In the genomic region with DNA sequence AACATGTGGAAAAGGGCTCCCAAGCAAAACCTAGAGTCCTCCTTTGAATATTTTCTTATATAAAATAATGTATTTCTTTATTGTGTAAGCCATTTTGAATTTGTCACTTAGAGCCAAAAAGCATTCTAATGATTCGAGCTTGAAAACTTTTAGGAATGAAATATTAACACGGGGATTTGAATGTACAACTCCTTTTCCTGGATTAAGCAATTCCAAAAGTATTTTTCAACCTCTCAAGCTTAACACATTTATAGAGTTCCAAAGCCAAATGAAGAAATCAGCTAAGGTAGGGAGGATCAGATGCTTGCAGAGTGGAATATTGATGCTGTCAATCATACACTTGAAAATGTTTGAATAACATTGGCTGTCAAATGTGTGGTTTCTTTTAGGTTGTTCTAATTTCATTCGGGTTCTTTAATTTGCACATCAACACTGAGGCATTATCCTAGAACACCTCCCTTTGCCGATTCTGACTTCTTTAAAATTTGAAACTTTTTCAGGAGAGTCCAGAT, we compare ENCODE assay signal across 16 cellular contexts.
"Had no signal": no experiment of that assay in that cellular context is flagged by ENCODE, and none has a peak within 500 bp of the region (broad histone marks: within the 10 kb centered on the region; RNA-seq: fewer than 3 reads in every experiment).

No MANE protein-coding gene starts in this region.

- ATAC-seq: esophagus mucosa, left lobe of liver, right lobe of liver had no signal

- H3K9me3 ChIP-seq: right lobe of liver, stomach had no signal

- H3K4me3 ChIP-seq: right lobe of liver, stomach had no signal

- H3K27ac ChIP-seq: brain microvascular endothelial cell, right lobe of liver, stomach had no signal

- H3K27me3 ChIP-seq: brain microvascular endothelial cell, right lobe of liver, stomach had no signal

- DNase-seq: activated CD4-positive, alpha-beta memory T cell treated with anti-CD3 and anti-CD28 coated beads, Interleukin-2, amount 10 ng/mL, durations not matched to agents 7 days and 5 days; activated CD4-positive, CD25-positive, alpha-beta regulatory T cell; activated naive CD4-positive, alpha-beta T cell treated with Interleukin-2 at 50 U/mL for 16 hours; activated naive CD8-positive, alpha-beta T cell treated with anti-CD3 and anti-CD28 coated beads, Interleukin-2, amount 10 ng/mL, durations not matched to agents 7 days and 5 days; brain microvascular endothelial cell; effector CD8-positive, alpha-beta T cell; hippocampal formation; islet precursor cell; mammary epithelial cell; midbrain; right lobe of liver; stimulated activated CD4-positive, alpha-beta T cell treated with anti-CD3 and anti-CD28 coated beads, Interleukin-4, amount 100 ng/mL, for 24 hours; T-helper 9 cell had no signal

- H3K36me3 ChIP-seq: brain microvascular endothelial cell, right lobe of liver, stomach had no signal
